ENCODE assay signal across 21 cellular contexts in the genomic region with DNA sequence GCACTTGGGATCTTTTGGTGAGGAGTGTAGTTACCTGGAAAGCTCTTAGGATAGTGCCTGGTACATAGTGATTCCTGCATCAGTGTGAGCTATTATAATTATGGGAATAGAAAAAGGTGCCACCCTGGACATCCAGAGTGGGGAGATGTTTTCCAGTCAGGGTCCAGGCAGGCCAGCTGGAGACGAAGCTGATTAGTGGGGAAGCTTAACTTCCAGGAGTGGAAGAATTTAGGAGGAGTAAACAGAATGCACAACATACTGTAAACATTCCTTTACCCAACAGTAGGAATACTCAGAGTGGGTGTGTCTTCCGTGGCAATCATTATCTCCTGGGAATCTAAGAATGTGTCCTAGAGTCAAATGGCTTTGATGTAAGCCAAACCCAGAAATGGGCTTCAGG. TPM values are rescaled to one million over a fixed set of nuclear protein-coding genes. Genes with fewer than 3 reads are reported as not detected.
"Had no signal": no experiment of that assay in that cellular context is flagged by ENCODE, and none has a peak within 500 bp of the region (broad histone marks: within the 10 kb centered on the region; RNA-seq: fewer than 3 reads in every experiment).

No MANE protein-coding gene starts in this region.

RNA-seq across cellular contexts. Expression of gene PSG11, which starts 23.3 kb away (rescaled TPM):
- total RNA-seq: activated CD4-positive, alpha-beta memory T cell treated with anti-CD3 and anti-CD28 coated beads for 36 hours; activated CD4-positive, alpha-beta T cell treated with anti-CD3 and anti-CD28 coated beads for 36 hours; activated CD4-positive, alpha-beta T cell treated with anti-CD3 and anti-CD28 coated beads, Interleukin-2, amount 10 ng/mL, durations not matched to agents 24 days and 14 days; activated CD8-positive, alpha-beta memory T cell treated with anti-CD3 and anti-CD28 coated beads for 36 hours; activated CD8-positive, alpha-beta memory T cell treated with anti-CD3 and anti-CD28 coated beads, Interleukin-2, amount 10 ng/mL, durations not matched to agents 7 days and 5 days; activated CD8-positive, alpha-beta T cell treated with anti-CD3 and anti-CD28 coated beads, Interleukin-2, amount 10 ng/mL, durations not matched to agents 7 days and 5 days; activated naive CD4-positive, alpha-beta T cell treated with anti-CD3 and anti-CD28 coated beads for 36 hours; activated naive CD8-positive, alpha-beta T cell treated with anti-CD3 and anti-CD28 coated beads for 36 hours; activated T-helper 1 cell treated with anti-CD3 and anti-CD28 coated beads, Interleukin-12 subunit alpha, Interleukin-12 subunit beta, Interleukin-2, Interleukin-4 antibody, amounts not matched to agents 30 ng/mL and 10 ng/mL and 1 ng/mL, durations not matched to agents 14 hours and 24 hours and 36 hours; activated T-helper 2 cell treated with anti-CD3 and anti-CD28 coated beads, Interferon-gamma antibody, Interleukin-2, Interleukin-4, amounts not matched to agents 10 μg/mL and 5 μg/mL and 100 μg/mL, durations not matched to agents 14 hours and 24 hours and 36 hours; adrenal gland; aorta; body of pancreas; colonic mucosa; endothelial cell of umbilical vein; epithelial cell of proximal tubule; esophagus mucosa; gastroesophageal sphincter; glomerular endothelial cell; heart right ventricle; hepatocyte had no signal
